29 cellular contexts compared by ENCODE assay signal in genomic region chr10:117355064-117355463, GRCh38.
"Had no signal": no experiment of that assay in that cellular context is flagged by ENCODE, and none has a peak within 500 bp of the region (broad histone marks: within the 10 kb centered on the region; RNA-seq: fewer than 3 reads in every experiment).

No MANE protein-coding gene starts in this region.

- H3K36me3 ChIP-seq: brain microvascular endothelial cell, esophagus muscularis mucosa, heart left ventricle, left ventricle myocardium inferior, ovary, upper lobe of left lung, vagina had no signal

- H3K9me3 ChIP-seq: esophagus muscularis mucosa, heart left ventricle, left ventricle myocardium inferior, ovary, upper lobe of left lung, vagina had no signal

- DNase-seq: activated CD4-positive, alpha-beta T cell treated with anti-CD3 and anti-CD28 coated beads, Interleukin-2, amount 50 U/mL, for 1 hour; activated CD8-positive, alpha-beta T cell treated with anti-CD3 and anti-CD28 coated beads for 36 hours; activated effector memory CD4-positive, alpha-beta T cell treated with anti-CD3 and anti-CD28 coated beads, Interleukin-2, amount 50 U/mL, for 16 hours; activated naive CD4-positive, alpha-beta T cell treated with anti-CD3 and anti-CD28 coated beads for 36 hours; amniotic stem cell; brain microvascular endothelial cell; cortex of kidney; endodermal cell; foreskin keratinocyte; heart left ventricle; left ventricle myocardium inferior; mesendoderm; ovary; retina; stimulated activated CD4-positive, alpha-beta T cell treated with anti-CD3 and anti-CD28 coated beads, Interleukin-4, amount 100 ng/mL, for 24 hours; stimulated activated naive CD8-positive, alpha-beta T cell treated with anti-CD3 and anti-CD28 coated beads, Interleukin-15, amount 100 ng/mL, for 72 hours; substantia nigra; T-helper 17 cell; T1000; upper lobe of left lung had no signal

- FAIRE-seq: astrocyte had no signal

- H3K27me3 ChIP-seq: brain microvascular endothelial cell, esophagus muscularis mucosa, foreskin keratinocyte, heart left ventricle, ovary, upper lobe of left lung, vagina had no signal

- H3K4me3 Mint-ChIP-seq: activated CD8-positive, alpha-beta T cell treated with anti-CD3 and anti-CD28 coated beads for 36 hours; activated naive CD4-positive, alpha-beta T cell treated with anti-CD3 and anti-CD28 coated beads for 36 hours; endodermal cell; nephron; stimulated activated memory B cell treated with anti-CD40 and anti-IgM and Interleukin-4, amounts not matched to agents 10 μg/mL and 1 μg/mL and 100 μg/mL, for 72 hours; stimulated activated naive CD8-positive, alpha-beta T cell treated with anti-CD3 and anti-CD28 coated beads, Interleukin-15, amount 100 ng/mL, for 72 hours; T-helper 17 cell had no signal

- H3K27me3 Mint-ChIP-seq: activated CD8-positive, alpha-beta T cell treated with anti-CD3 and anti-CD28 coated beads for 36 hours; progenitor cell of endocrine pancreas; stimulated activated memory B cell treated with anti-CD40 and anti-IgM and Interleukin-4, amounts not matched to agents 10 μg/mL and 1 μg/mL and 100 μg/mL, for 72 hours; stimulated activated naive CD8-positive, alpha-beta T cell treated with anti-CD3 and anti-CD28 coated beads, Interleukin-15, amount 100 ng/mL, for 72 hours; T-helper 17 cell had no signal

- H3K27ac ChIP-seq: brain microvascular endothelial cell, esophagus muscularis mucosa, foreskin keratinocyte, heart left ventricle, left ventricle myocardium inferior, ovary, skin epidermis, upper lobe of left lung, vagina had no signal

- H3K9me3 Mint-ChIP-seq: activated CD8-positive, alpha-beta T cell treated with anti-CD3 and anti-CD28 coated beads for 36 hours; activated naive CD4-positive, alpha-beta T cell treated with anti-CD3 and anti-CD28 coated beads for 36 hours; endodermal cell; nephron; stimulated activated memory B cell treated with anti-CD40 and anti-IgM and Interleukin-4, amounts not matched to agents 10 μg/mL and 1 μg/mL and 100 μg/mL, for 72 hours; stimulated activated naive CD8-positive, alpha-beta T cell treated with anti-CD3 and anti-CD28 coated beads, Interleukin-15, amount 100 ng/mL, for 72 hours had no signal

- H3K36me3 Mint-ChIP-seq: stimulated activated memory B cell treated with anti-CD40 and anti-IgM and Interleukin-4, amounts not matched to agents 10 μg/mL and 1 μg/mL and 100 μg/mL, for 72 hours had no signal

- ATAC-seq: activated CD8-positive, alpha-beta T cell treated with anti-CD3 and anti-CD28 coated beads for 36 hours; foreskin keratinocyte; sciatic nerve; stimulated activated memory B cell treated with anti-CD40 and anti-IgM and Interleukin-4, amounts not matched to agents 10 μg/mL and 1 μg/mL and 100 μg/mL, for 72 hours; stimulated activated naive CD8-positive, alpha-beta T cell treated with anti-CD3 and anti-CD28 coated beads, Interleukin-15, amount 100 ng/mL, for 72 hours; T-helper 17 cell had no signal

- H3K27ac Mint-ChIP-seq: activated CD8-positive, alpha-beta T cell treated with anti-CD3 and anti-CD28 coated beads for 36 hours; activated naive CD4-positive, alpha-beta T cell treated with anti-CD3 and anti-CD28 coated beads for 36 hours; endodermal cell; nephron; stimulated activated memory B cell treated with anti-CD40 and anti-IgM and Interleukin-4, amounts not matched to agents 10 μg/mL and 1 μg/mL and 100 μg/mL, for 72 hours; stimulated activated naive CD8-positive, alpha-beta T cell treated with anti-CD3 and anti-CD28 coated beads, Interleukin-15, amount 100 ng/mL, for 72 hours had no signal

- H3K4me3 ChIP-seq: esophagus muscularis mucosa, heart left ventricle, left ventricle myocardium inferior, lung, ovary, skin epidermis, upper lobe of left lung, vagina had no signal
